In the genomic region with DNA sequence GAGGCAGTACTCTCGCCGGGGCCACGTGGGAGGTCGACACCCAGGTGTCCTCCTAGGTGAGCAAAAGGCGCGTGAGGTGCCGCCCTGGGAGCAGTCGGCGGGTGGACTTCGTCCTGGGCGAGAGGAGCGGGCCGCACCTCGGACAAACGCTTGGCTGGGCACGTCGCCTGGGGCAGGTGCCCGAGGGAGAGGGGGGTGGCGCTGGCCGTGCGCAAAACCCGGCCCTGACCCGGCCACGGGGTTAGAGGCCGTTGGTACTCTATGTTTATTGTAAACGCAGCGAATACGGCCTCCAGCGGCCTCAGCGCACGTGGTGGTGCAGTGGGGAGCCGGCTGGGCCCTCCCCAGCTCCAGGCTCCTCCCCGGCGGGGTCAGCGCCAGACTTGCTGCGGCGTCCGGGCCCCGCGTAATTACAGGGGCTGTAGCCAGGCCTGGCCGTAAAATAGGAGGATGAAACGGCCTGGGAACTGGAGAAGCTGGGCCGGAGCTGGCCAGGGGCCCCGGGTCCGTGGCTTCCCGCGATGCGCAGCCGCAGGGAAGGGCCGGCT, we compare ENCODE assay signal across 9 cellular contexts. TPM values are rescaled to one million over a fixed set of nuclear protein-coding genes. Genes with fewer than 3 reads are reported as not detected.
DNase-seq lines count a peak whose midpoint lies in the region; ATAC-seq and TF ChIP-seq lines count a peak whose summit lies in the region.
"Had no signal": no experiment of that assay in that cellular context is flagged by ENCODE, and none has a peak within 500 bp of the region (broad histone marks: within the 10 kb centered on the region; RNA-seq: fewer than 3 reads in every experiment).

No MANE protein-coding gene starts in this region.

- peaks cover 61% of the 10 kb centered on the region for H3K4me1 Mint-ChIP-seq in Calu3 (ENCODE audit: low read depth, unreplicated experiment)

- no TSS peak for BruUV-seq in Calu3 (replicated peaks; lab: Mats Ljungman, UMichigan)

- no peaks in the 10 kb centered on the region for H3K79me1 ChIP-seq in neuronal stem cell (ENCODE audit: low read depth, low read length)

- peak overlapping the region; percentile 26 for H2BK5ac ChIP-seq in neuronal stem cell (ENCODE audit: low read length)

- H3K4ac ChIP-seq in neuronal stem cell (ENCODE audit: low read length): peak overlapping the region; percentile 31

- CTCF ChIA-PET in Calu3 (lab: Charles Lee): interaction anchor here (0.8 to 1.7 kb wide), 4 partner anchors 9 to 47 kb away, joined by 5 to 6 read pairs (median 5); partner anchors contain the start of gene KRTCAP2

- DNase-seq in Calu3 (peak; percentile 52), SK-N-MC (ENCODE audit: low read depth, low spot score) (no peak), neuronal stem cell (ENCODE audit: low spot score) (peak; percentile 32), UCSD-AML1 (lab: John Stamatoyannopoulos, UW; ENCODE audit: unreplicated experiment) (no peak)
- DNase-seq in activated CD4-positive, CD25-positive, alpha-beta regulatory T cell treated with anti-CD3 and anti-CD28 coated beads, Interleukin-2, amount 50 U/mL, for 72 hours: no peak

- H2AK5ac ChIP-seq in neuronal stem cell (ENCODE audit: low read depth, low read length): peak overlapping the region; percentile 87

- peak overlapping the region; percentile 98 for H2BK12ac ChIP-seq in neuronal stem cell (ENCODE audit: low read length)

- H4K8ac ChIP-seq in neuronal stem cell (ENCODE audit: low read depth, low read length): no peak overlapping the region

- peak overlapping the region; percentile 75 for H3K14ac ChIP-seq in neuronal stem cell (ENCODE audit: low read length)

- no peaks in the 10 kb centered on the region for H3K9me3 Mint-ChIP-seq in Calu3 (ENCODE audit: low read depth, unreplicated experiment)
- H3K9me3 Mint-ChIP-seq: dendritic cell treated with granulocyte-macrophage colony-stimulating factor and Interleukin-4, amounts not matched to agents 40 ng/mL and 50 ng/mL, for 4 days had no signal

- H2BK15ac ChIP-seq in neuronal stem cell (ENCODE audit: low read length): peak overlapping the region; percentile 97

- H3K9me3 ChIP-seq in SK-N-MC (ENCODE audit: low read depth, low read length) (no peaks in the 10 kb centered on the region), gastroesophageal sphincter (no peaks in the 10 kb centered on the region), neuronal stem cell (replicated peaks in 1 of 2; ENCODE audit: control insufficient read depth in 2 of 2, insufficient read depth in 1 of 2, low read depth in 1 of 2, low read length in 2 of 2) (no peaks in the 10 kb centered on the region)

- no peak overlapping the region for H2BK120ac ChIP-seq in neuronal stem cell (ENCODE audit: low read depth, low read length)

- H3K4me2 ChIP-seq in neuronal stem cell (ENCODE audit: insufficient read depth, low read length, poor library complexity, severe bottlenecking): peak overlapping the region; percentile 91

- H3K4me1 ChIP-seq in gastroesophageal sphincter (peaks cover 0 to 56% (median 30%) of the 10 kb centered on the region in 3 donors), neuronal stem cell (ENCODE audit: control insufficient read depth in 2 of 2, insufficient read depth in 1 of 2, low read depth in 1 of 2, low read length in 2 of 2) (peaks cover 36 to 48% of the 10 kb centered on the region in 2 donors)

- no peak overlapping the region for H3K27ac ChIP-seq in SK-N-MC
- H3K27ac ChIP-seq in gastroesophageal sphincter: peak overlapping the region in 3 of 4 donors; percentile 84 to 99 (median 91)
- no peak overlapping the region for H3K27ac ChIP-seq in neuronal stem cell (replicated peaks; ENCODE audit: low read length)

- ATAC-seq in gastroesophageal sphincter: peak; percentile 64
- ATAC-seq in GM19452 (IDR thresholded peaks at IDR 0.05; ENCODE audit: unreplicated experiment): no peak
- ATAC-seq in HG02588 (IDR thresholded peaks at IDR 0.05; ENCODE audit: unreplicated experiment): no peak

- H3K4me3 Mint-ChIP-seq in Calu3 (ENCODE audit: low read depth, unreplicated experiment): peak overlapping the region; percentile 91

- WGBS in gastroesophageal sphincter (ENCODE audit: low coverage in 1 of 2), 2 donors: 45% methylated on average over 8 of the region's 50 CpGs; no CpG with 5 or more reads in 1 of the 2 donors
- WGBS in neuronal stem cell (ENCODE audit: extremely low coverage in 2 of 2, insufficient read length in 2 of 2, insufficient replicate concordance in 1 of 2), 2 donors: no CpG with 5 or more reads among the region's 50 CpGs

- H3K9ac ChIP-seq in SK-N-MC (ENCODE audit: insufficient read length) (no peak overlapping the region), neuronal stem cell (ENCODE audit: low read depth, low read length, poor library complexity) (peak overlapping the region; percentile 66)

- no peak for TF ChIP-seq CTCF in Calu3 (IDR thresholded peaks at IDR 0.05; ENCODE audit: unreplicated experiment)
- no peak for TF ChIP-seq CTCF in gastroesophageal sphincter (IDR thresholded peaks at IDR 0.05)

- H3K27ac Mint-ChIP-seq in Calu3 (ENCODE audit: unreplicated experiment): peak overlapping the region; percentile 69

- intact Hi-C loops in Calu3 (cut with micrococcal nuclease; ENCODE audit: unreplicated experiment): loop anchor here (5.0 kb wide), 2 partner anchors 34 to 41 kb away; no protein-coding TSS in a partner anchor

- H3K27me3 Mint-ChIP-seq in Calu3 (ENCODE audit: unreplicated experiment): peaks cover 9% of the 10 kb centered on the region

- H3K36me3 ChIP-seq in SK-N-MC (ENCODE audit: insufficient read depth, low read length) (peaks cover 2% of the 10 kb centered on the region; the same call in 1 of the 2 replicates), gastroesophageal sphincter (no peaks in the 10 kb centered on the region), neuronal stem cell (replicated peaks in 1 of 2; ENCODE audit: control insufficient read depth in 2 of 2, insufficient read depth in 2 of 2, low read length in 2 of 2) (no peaks in the 10 kb centered on the region)

- peak overlapping the region; percentile 85 for H2AFZ ChIP-seq in neuronal stem cell (ENCODE audit: low read length)

- peaks cover 58% of the 10 kb centered on the region for H3K36me3 Mint-ChIP-seq in Calu3 (ENCODE audit: insufficient read depth, unreplicated experiment)

- H3K4me3 ChIP-seq in SK-N-MC (peak overlapping the region; percentile 92; the same call in 1 of the 2 replicates), gastroesophageal sphincter (peak overlapping the region in 1 of 2 donors; percentile 83), neuronal stem cell (ENCODE audit: low read length in 2 of 2) (peak overlapping the region; percentile 27 to 80)

- H3K18ac ChIP-seq in neuronal stem cell (ENCODE audit: low read length): peak overlapping the region; percentile 90

- peak overlapping the region; percentile 29 for H3K23ac ChIP-seq in neuronal stem cell (ENCODE audit: low read depth, low read length, poor library complexity)

- H4K91ac ChIP-seq in neuronal stem cell (ENCODE audit: low read depth, low read length, poor library complexity): no peak overlapping the region

- TF ChIP-seq POLR2A in gastroesophageal sphincter (IDR thresholded peaks at IDR 0.05): no peak

- no peaks in the 10 kb centered on the region for H3K27me3 ChIP-seq in gastroesophageal sphincter
- peaks cover 10 to 80% (median 58%) of the 10 kb centered on the region in 3 experiments for H3K27me3 ChIP-seq in neuronal stem cell (ENCODE audit: control insufficient read depth in 3 of 3, insufficient read depth in 3 of 3, low read depth in 1 of 3, low read length in 3 of 3)

- no peak for TF ChIP-seq EP300 in gastroesophageal sphincter (IDR thresholded peaks at IDR 0.05)

RNA-seq across cellular contexts. Expression of gene EFNA1, which starts 1.7 kb away (rescaled TPM):
- total RNA-seq in Calu3 (2022) (33.7 and 41.7 TPM in 2 replicates), gastroesophageal sphincter (10 to 100 TPM; 13.1 to 25.8 (median 16.1) TPM)
- 3.6 TPM for polyA plus RNA-seq in neuronal stem cell (2013, experiment 1 of 2)
- polyA plus RNA-seq in neuronal stem cell (2013, experiment 2 of 2): 4.3 TPM

RNA-seq across cellular contexts. Expression of gene SLC50A1, which starts 9.6 kb away (rescaled TPM):
- total RNA-seq in Calu3 (2022) (68.5 and 72.0 TPM in 2 replicates), gastroesophageal sphincter (10 to 100 TPM; 12.5 to 16.8 (median 13.9) TPM)
- 37.1 TPM for polyA plus RNA-seq in neuronal stem cell (2013, experiment 1 of 2)
- polyA plus RNA-seq in neuronal stem cell (2013, experiment 2 of 2): 36.6 TPM

RNA-seq across cellular contexts. Expression of gene DPM3, which starts 14.3 kb away (rescaled TPM):
- total RNA-seq in Calu3 (2022) (38.7 and 41.1 TPM in 2 replicates), gastroesophageal sphincter (100 to 1,000 TPM in 2 of 4 donors, 10 to 100 TPM in 2; 57.9 to 128 (median 87.7) TPM)
- polyA plus RNA-seq in neuronal stem cell (2013, experiment 1 of 2): 309 TPM
- 297 TPM for polyA plus RNA-seq in neuronal stem cell (2013, experiment 2 of 2)

RNA-seq across cellular contexts. Expression of gene KRTCAP2, which starts 47.1 kb away (rescaled TPM):
- total RNA-seq in Calu3 (2022): 236 TPM in 2 replicates
- total RNA-seq in gastroesophageal sphincter: 100 to 1,000 TPM in 1 of 4 donors, 10 to 100 TPM in 3; 80.8 to 144 (median 92.3) TPM
- 210 TPM for polyA plus RNA-seq in neuronal stem cell (2013, experiment 1 of 2)
- 197 TPM for polyA plus RNA-seq in neuronal stem cell (2013, experiment 2 of 2)

RNA-seq across cellular contexts. Expression of gene EFNA3, which starts 47.4 kb away (rescaled TPM):
- 1.7 and 3.4 TPM in 2 replicates for total RNA-seq in Calu3 (2022)
- under 1 TPM in 2 of 4 donors, not detected in 2; 0.27 to 0.77 TPM for total RNA-seq in gastroesophageal sphincter
- polyA plus RNA-seq in neuronal stem cell (2013, experiment 1 of 2): 15.2 TPM
- polyA plus RNA-seq in neuronal stem cell (2013, experiment 2 of 2): 14.6 TPM

Comparison
In these comparisons a context has a peak if more than half of its experiments do, and no peak if none do; other contexts are left out.
1. DNase-seq: peak in Calu3 (single experiment) and neuronal stem cell (single experiment); none in SK-N-MC (single experiment), activated CD4-positive, CD25-positive, alpha-beta regulatory T cell treated with anti-CD3 and anti-CD28 coated beads, Interleukin-2, amount 50 U/mL, for 72 hours (single experiment) and UCSD-AML1 (single experiment).
2. H3K27ac ChIP-seq: peak in gastroesophageal sphincter (3 of 4); none in SK-N-MC (single experiment) and neuronal stem cell (single experiment).